2 cellular contexts compared by ENCODE assay signal in the genomic region with DNA sequence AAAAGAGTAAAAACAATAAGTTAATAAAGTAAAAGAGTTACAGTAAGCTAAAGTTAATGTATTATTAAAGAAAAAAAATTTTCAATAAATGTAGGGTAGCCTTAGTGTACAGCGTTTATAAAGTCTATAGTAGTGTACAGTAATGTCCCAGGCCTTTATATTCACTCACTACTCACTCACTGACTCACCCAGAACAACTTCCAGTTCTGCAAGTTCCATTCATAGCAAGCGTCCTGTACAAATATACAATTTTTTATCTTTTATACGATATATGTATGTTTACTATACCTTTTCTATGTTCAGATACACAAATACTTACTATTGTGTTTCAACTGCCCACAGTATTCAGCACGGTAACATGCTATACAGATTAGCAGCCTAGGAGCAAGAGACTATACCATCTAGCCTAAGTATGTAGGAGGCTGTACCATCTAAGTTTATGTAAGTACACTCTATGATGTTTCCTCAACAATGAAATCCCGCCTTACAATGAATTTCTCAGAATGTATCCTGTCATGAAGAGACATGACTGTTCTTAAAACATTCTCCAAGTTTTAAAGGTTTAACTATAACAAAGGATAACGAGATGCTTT. TPM values are rescaled to one million over a fixed set of nuclear protein-coding genes. Genes with fewer than 3 reads are reported as not detected.
"Had no signal": no experiment of that assay in that cellular context is flagged by ENCODE, and none has a peak within 500 bp of the region (broad histone marks: within the 10 kb centered on the region; RNA-seq: fewer than 3 reads in every experiment).

No MANE protein-coding gene starts in this region.

RNA-seq across cellular contexts. Expression of a gene that starts 3.6 kb away (rescaled TPM):
- total RNA-seq: activated naive CD4-positive, alpha-beta T cell treated with anti-CD3 and anti-CD28 coated beads, Interleukin-2, amount 50 U/mL, for 72 hours; mucosa of gallbladder had no signal
